Comparison of ENCODE assay signal across 1 cellular context in genomic region chr3:77746892-77747291, GRCh38.
TF ChIP-seq lines count a peak whose summit lies in the region.

No MANE protein-coding gene starts in this region.

TF ChIP-seq in WTC11, 78 proteins besides CTCF, POLR2A, EP300 and RAD21 (continued from another document):
- TF ChIP-seq ZNF416 (CRISPR knock-in tag; IDR thresholded peaks at IDR 0.05) (no peak), AR (CRISPR knock-in tag; IDR thresholded peaks at IDR 0.05) (no peak), ZNF512 (CRISPR knock-in tag; IDR thresholded peaks at IDR 0.05; ENCODE audit: borderline replicate concordance) (no peak)
TF ChIP-seq in WTC11: peak in this region for 0.
